In genomic region chr7:47604496-47604890, GRCh38 we compare ENCODE assay signal across 1 cellular context.
TF ChIP-seq lines count a peak whose summit lies in the region.

No MANE protein-coding gene starts in this region.

TF ChIP-seq in SK-N-SH, 30 proteins besides CTCF, POLR2A, EP300 and RAD21 (continued from another document):
- TF ChIP-seq REST (IDR thresholded peaks at IDR 0.05; ENCODE audit: low read depth, low read length) = no peak
- no peak for TF ChIP-seq MXI1 (IDR thresholded peaks at IDR 0.05; ENCODE audit: low read depth, low read length)
